Comparison of ENCODE assay signal across 9 cellular contexts in genomic region chr3:42652251-42652610, GRCh38. TPM values are rescaled to one million over a fixed set of nuclear protein-coding genes. Genes with fewer than 3 reads are reported as not detected.
A peak's percentile ranks its signal among the peaks of the same experiment; 100 is the strongest.
DNase-seq lines count a peak whose midpoint lies in the region; ATAC-seq, FAIRE-seq and TF ChIP-seq lines count a peak whose summit lies in the region.
"Had no signal": no experiment of that assay in that cellular context is flagged by ENCODE, and none has a peak within 500 bp of the region (broad histone marks: within the 10 kb centered on the region; RNA-seq: fewer than 3 reads in every experiment).

No MANE protein-coding gene starts in this region.

- DNase-seq in A549 (ENCODE audit: low read depth in 1 of 2, low spot score in 1 of 2) (no peak), SJSA1 (ENCODE audit: low read depth in 1 of 2, low spot score in 2 of 2) (no peak), keratinocyte (ENCODE audit: low read depth, low spot score) (no peak), Ammon's horn (ENCODE audit: low spot score) (no peak), cerebellar cortex (ENCODE audit: low spot score) (no peak), GM19238 (ENCODE audit: insufficient read length, low spot score) (no peak), Kasumi-1 (lab: John Stamatoyannopoulos, UW) (no peak)

- peak overlapping the region; percentile 87 to 97 for H3K27ac ChIP-seq in A549
- H3K27ac ChIP-seq in SJSA1 = peak overlapping the region; percentile 76
- peak overlapping the region; percentile 79 for H3K27ac ChIP-seq in keratinocyte (ENCODE audit: control insufficient read depth, insufficient read depth, low read length)

- POLR2A ChIA-PET in A549 (lab: Yijun Ruan, JAX) = interaction anchor here (0.6 to 1.1 kb wide), 3 partner anchors 52 to 62 kb away, joined by 3 to 6 read pairs (median 3); partner anchors contain the start of gene SS18L2

- WGBS in A549 (ENCODE audit: missing lambda C conversion rate) = no CpG with 5 or more reads among the region's 1 CpG

- peaks cover 6% of the 10 kb centered on the region for H4K20me1 ChIP-seq in keratinocyte (ENCODE audit: control insufficient read depth, extremely low read depth, insufficient read depth, low read length)

- TF ChIP-seq CTCF in A549 (IDR thresholded peaks at IDR 0.05) = no peak
- no peak for TF ChIP-seq CTCF in keratinocyte (optimal IDR thresholded peaks at IDR 0.05 in 1 of 3, IDR thresholded peaks at IDR 0.05 in 1 of 3, conservative IDR thresholded peaks at IDR 0.05 in 1 of 3; ENCODE audit: extremely low read depth in 1 of 3, insufficient read depth in 2 of 3, low read length in 3 of 3)

- H3K36me3 ChIP-seq in SJSA1 (peaks cover 37% of the 10 kb centered on the region), keratinocyte (ENCODE audit: control insufficient read depth in 2 of 2, extremely low read depth in 1 of 2, insufficient read depth in 2 of 2, low read length in 2 of 2) (peaks cover 6 to 7% of the 10 kb centered on the region in 2 experiments)

- TF ChIP-seq EP300 in A549 (IDR thresholded peaks at IDR 0.05) = no peak

- no peak for TF ChIP-seq RAD21 in A549 (conservative IDR thresholded peaks at IDR 0.05 in 1 of 2, IDR thresholded peaks at IDR 0.05 in 1 of 2)

- peak overlapping the region; percentile 96 for H3K4me2 ChIP-seq in A549
- peak overlapping the region; percentile 83 for H3K4me2 ChIP-seq in keratinocyte (ENCODE audit: control insufficient read depth, extremely low read depth, insufficient read depth, low read depth, low read length)

- no peak for TF ChIP-seq POLR2A in A549 (IDR thresholded peaks at IDR 0.05; ENCODE audit: low read length)

- FAIRE-seq in A549 (lab: Jason Lieb, UNC) = no peak
- no peak for FAIRE-seq in keratinocyte (lab: Jason Lieb, UNC)

- peaks cover 7% of the 10 kb centered on the region for H3K9me1 ChIP-seq in keratinocyte (ENCODE audit: control insufficient read depth, extremely low read depth, insufficient read depth, low read length)

- CTCF ChIA-PET in A549 (lab: Yijun Ruan, JAX) = interaction anchor here (0.7 to 0.9 kb wide), 3 partner anchors 80 to 423 kb away, joined by 3 to 4 read pairs (median 3); no protein-coding TSS in a partner anchor

- H3K9ac ChIP-seq in keratinocyte (ENCODE audit: control insufficient read depth, extremely low read depth, insufficient read depth, low read length) = peak overlapping the region; percentile 39

- H3K27me3 ChIP-seq in SJSA1 (replicated peaks) (no peaks in the 10 kb centered on the region), keratinocyte (ENCODE audit: control insufficient read depth, extremely low read depth, insufficient read depth, low read length) (no peaks in the 10 kb centered on the region)

- H3K79me2 ChIP-seq in keratinocyte (ENCODE audit: control insufficient read depth, insufficient read depth, low read length) = peaks cover 14% of the 10 kb centered on the region

- H2AFZ ChIP-seq in keratinocyte (ENCODE audit: control insufficient read depth, low read length) = no peak overlapping the region

- dilution Hi-C loops in keratinocyte (cut with MboI; ENCODE audit: extremely low pct_ligation_motif_present, low sequenced_read_pairs) = no loop called here

- H3K9me3 ChIP-seq in A549 = no peaks in the 10 kb centered on the region
- H3K9me3 ChIP-seq in SJSA1 (replicated peaks) = no peaks in the 10 kb centered on the region
- no peaks in the 10 kb centered on the region for H3K9me3 ChIP-seq in keratinocyte (ENCODE audit: control insufficient read depth, low read depth, low read length)

- peaks cover 37% of the 10 kb centered on the region for H3K4me1 ChIP-seq in A549
- peaks cover 55% of the 10 kb centered on the region for H3K4me1 ChIP-seq in SJSA1 (replicated peaks)
- H3K4me1 ChIP-seq in keratinocyte (ENCODE audit: control insufficient read depth, extremely low read depth, insufficient read depth, low read length) = peaks cover 43% of the 10 kb centered on the region

- H3K4me3 ChIP-seq in A549 = no peak overlapping the region
- no peak overlapping the region for H3K4me3 ChIP-seq in SJSA1
- peak overlapping the region in 1 of 3 experiments; percentile 23 for H3K4me3 ChIP-seq in keratinocyte (ENCODE audit: control insufficient read depth in 2 of 3, extremely low read depth in 1 of 3, insufficient read depth in 2 of 3, low read depth in 1 of 3, low read length in 3 of 3)

- ATAC-seq in A549 (peak; percentile 16 to 18), GM21367 (IDR thresholded peaks at IDR 0.05; ENCODE audit: unreplicated experiment) (peak; percentile 3)

TF ChIP-seq in A549, 52 proteins besides CTCF, POLR2A, EP300 and RAD21 (continues in another document):
- TF ChIP-seq RNF2 (IDR thresholded peaks at IDR 0.05; ENCODE audit: borderline replicate concordance, low read depth) = no peak
- TF ChIP-seq FOXS1 (CRISPR knock-in tag; IDR thresholded peaks at IDR 0.05) = no peak
- no peak for TF ChIP-seq POLR2AphosphoS2 (conservative IDR thresholded peaks at IDR 0.05; ENCODE audit: low read length)
- no peak for TF ChIP-seq CBX8 (IDR thresholded peaks at IDR 0.05)

RNA-seq across cellular contexts. Expression of gene ZBTB47, which starts 1.3 kb away (rescaled TPM):
- polyA plus RNA-seq in A549 (2011; rRNA removed) = 2.5 and 3.0 TPM in 2 replicates
- 3.8 and 5.1 TPM in 2 replicates for polyA plus RNA-seq in A549 (2012; cell fraction: cytosol; rRNA removed)
- 9.6 and 12.8 TPM in 2 replicates for polyA plus RNA-seq in A549 (2012; cell fraction: nucleus; rRNA removed)
- 5.2 to 7.1 TPM (median 6.8 TPM) in 3 replicates for polyA plus RNA-seq in A549 (2017; fragmentation: RNase III; extraction: RNeasy Plus Mini Kit Qiagen cat#74134 plus additional on column Dnase treatment)
- polyA minus RNA-seq in A549 (2011; rRNA and poly(A)+ RNA removed) = 6.3 and 8.0 TPM in 2 replicates
- 3.0 and 6.1 TPM in 2 replicates for total RNA-seq in SJSA1 (2014; rRNA removed; shearing (Covaris generic))
- 5.1 to 10.6 TPM (median 8.0 TPM) in 3 replicates for polyA plus RNA-seq in keratinocyte
- polyA plus RNA-seq in keratinocyte (2011; ENCODE audit: low read depth) = 1.1 TPM
- 6.1 and 10.8 TPM in 2 replicates for polyA plus RNA-seq in keratinocyte (2011; cell fraction: cytosol; rRNA removed)
- 15.9 and 20.9 TPM in 2 replicates for polyA plus RNA-seq in keratinocyte (2011; cell fraction: nucleus; rRNA removed)
- polyA plus RNA-seq in keratinocyte (2012; ENCODE audit: low replicate concordance) = 4.6 and 8.5 TPM in 2 replicates
- 9.9 to 20.0 TPM (median 18.4 TPM) in 3 replicates for polyA minus RNA-seq in keratinocyte
- 15.2 TPM for polyA minus RNA-seq in keratinocyte (2011; cell fraction: cytosol; rRNA and poly(A)+ RNA removed)
- 13.5 and 13.7 TPM in 2 replicates for polyA minus RNA-seq in keratinocyte (2011; cell fraction: nucleus; rRNA and poly(A)+ RNA removed)

RNA-seq across cellular contexts. Expression of gene KLHL40, which starts 33.1 kb away (rescaled TPM):
- polyA plus RNA-seq in A549 (2011; rRNA removed) = not detected in 2 replicates
- polyA plus RNA-seq in A549 (2012; cell fraction: cytosol; rRNA removed) = not detected in 2 replicates
- polyA plus RNA-seq in A549 (2012; cell fraction: nucleus; rRNA removed) = not detected in 2 replicates
- polyA plus RNA-seq in A549 (2017; fragmentation: RNase III; extraction: RNeasy Plus Mini Kit Qiagen cat#74134 plus additional on column Dnase treatment) = not detected in 3 replicates
- not detected in 2 replicates for polyA minus RNA-seq in A549 (2011; rRNA and poly(A)+ RNA removed)
- not detected in 2 replicates for total RNA-seq in SJSA1 (2014; rRNA removed; shearing (Covaris generic))
- polyA plus RNA-seq in keratinocyte = not detected in 3 replicates
- polyA plus RNA-seq in keratinocyte (2011; ENCODE audit: low read depth) = not detected
- polyA plus RNA-seq in keratinocyte (2011; cell fraction: cytosol; rRNA removed) = not detected in 2 replicates
- not detected in 2 replicates for polyA plus RNA-seq in keratinocyte (2011; cell fraction: nucleus; rRNA removed)
- not detected in 2 replicates for polyA plus RNA-seq in keratinocyte (2012; ENCODE audit: low replicate concordance)
- polyA minus RNA-seq in keratinocyte = not detected in 3 replicates
- polyA minus RNA-seq in keratinocyte (2011; cell fraction: cytosol; rRNA and poly(A)+ RNA removed) = not detected
- polyA minus RNA-seq in keratinocyte (2011; cell fraction: nucleus; rRNA and poly(A)+ RNA removed) = not detected in 2 replicates
- polyA plus RNA-seq: IgD-negative memory B cell had no signal

RNA-seq across cellular contexts. Expression of gene HHATL, which starts 50.4 kb away (rescaled TPM):
- polyA plus RNA-seq in A549 (2011; rRNA removed) (not detected in 2 replicates), A549 (2017; fragmentation: RNase III; extraction: RNeasy Plus Mini Kit Qiagen cat#74134 plus additional on column Dnase treatment) (not detected in 3 replicates), keratinocyte (not detected in 3 replicates)
- polyA plus RNA-seq in A549 (2012; cell fraction: cytosol; rRNA removed) = not detected in 2 replicates
- polyA plus RNA-seq in A549 (2012; cell fraction: nucleus; rRNA removed) = 0.11 and 0.17 TPM in 2 replicates
- polyA minus RNA-seq in A549 (2011; rRNA and poly(A)+ RNA removed) = not detected in 2 replicates
- not detected in 2 replicates for total RNA-seq in SJSA1 (2014; rRNA removed; shearing (Covaris generic))
- polyA plus RNA-seq in keratinocyte (2011; ENCODE audit: low read depth) = not detected
- polyA plus RNA-seq in keratinocyte (2011; cell fraction: cytosol; rRNA removed) = 0.17 TPM in 1 of 2 replicates, not detected in the other
- not detected in 2 replicates for polyA plus RNA-seq in keratinocyte (2011; cell fraction: nucleus; rRNA removed)
- polyA plus RNA-seq in keratinocyte (2012; ENCODE audit: low replicate concordance) = not detected in 2 replicates
- polyA minus RNA-seq in keratinocyte = not detected in 3 replicates
- polyA minus RNA-seq in keratinocyte (2011; cell fraction: cytosol; rRNA and poly(A)+ RNA removed) = not detected
- polyA minus RNA-seq in keratinocyte (2011; cell fraction: nucleus; rRNA and poly(A)+ RNA removed) = not detected in 2 replicates
- polyA plus RNA-seq: IgD-negative memory B cell had no signal

RNA-seq across cellular contexts. Expression of gene NKTR, which starts 51.7 kb away (rescaled TPM):
- polyA plus RNA-seq in A549 (2011; rRNA removed) (37.0 and 49.3 TPM in 2 replicates), A549 (2017; fragmentation: RNase III; extraction: RNeasy Plus Mini Kit Qiagen cat#74134 plus additional on column Dnase treatment) (16.2 to 17.8 TPM (median 17.7 TPM) in 3 replicates), keratinocyte (15.2 to 38.6 TPM (median 25.3 TPM) in 3 replicates)
- 4.6 and 5.2 TPM in 2 replicates for polyA plus RNA-seq in A549 (2012; cell fraction: cytosol; rRNA removed)
- 14.5 and 21.9 TPM in 2 replicates for polyA plus RNA-seq in A549 (2012; cell fraction: nucleus; rRNA removed)
- polyA minus RNA-seq in A549 (2011; rRNA and poly(A)+ RNA removed) = 13.6 and 14.7 TPM in 2 replicates
- 14.5 and 33.7 TPM in 2 replicates for total RNA-seq in SJSA1 (2014; rRNA removed; shearing (Covaris generic))
- 129 TPM for polyA plus RNA-seq in keratinocyte (2011; ENCODE audit: low read depth)
- polyA plus RNA-seq in keratinocyte (2011; cell fraction: cytosol; rRNA removed) = 4.2 and 7.9 TPM in 2 replicates
- 83.0 and 110 TPM in 2 replicates for polyA plus RNA-seq in keratinocyte (2011; cell fraction: nucleus; rRNA removed)
- 11.3 and 17.9 TPM in 2 replicates for polyA plus RNA-seq in keratinocyte (2012; ENCODE audit: low replicate concordance)
- polyA minus RNA-seq in keratinocyte = 4.1 to 41.1 TPM (median 10.5 TPM) in 3 replicates
- 6.3 TPM for polyA minus RNA-seq in keratinocyte (2011; cell fraction: cytosol; rRNA and poly(A)+ RNA removed)
- polyA minus RNA-seq in keratinocyte (2011; cell fraction: nucleus; rRNA and poly(A)+ RNA removed) = 50.2 and 87.6 TPM in 2 replicates
